Comparison of ENCODE assay signal across 8 cellular contexts in the genomic region with DNA sequence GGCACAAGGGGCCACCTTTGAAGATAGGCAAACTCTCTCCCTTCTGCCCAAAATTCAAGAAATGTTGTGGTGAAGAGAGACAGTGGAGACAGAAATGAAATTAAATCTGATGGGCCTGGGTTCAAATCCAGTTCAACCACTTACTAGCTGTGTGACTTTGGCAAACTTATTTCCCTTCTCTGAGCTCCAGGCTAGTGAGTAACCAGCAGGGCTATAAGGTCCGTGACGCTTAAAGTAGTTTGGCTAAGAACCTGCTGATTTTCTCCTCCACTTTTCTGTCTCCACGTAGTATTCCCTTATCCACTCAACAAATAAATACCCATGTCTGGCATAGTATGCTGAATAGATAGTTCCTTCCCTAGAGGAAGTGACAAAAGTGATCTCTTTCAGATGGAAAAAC. TPM values are rescaled to one million over a fixed set of nuclear protein-coding genes. Genes with fewer than 3 reads are reported as not detected.
DNase-seq lines count a peak whose midpoint lies in the region; ATAC-seq and TF ChIP-seq lines count a peak whose summit lies in the region.

No MANE protein-coding gene starts in this region.

- H4K8ac ChIP-seq in trophoblast cell (ENCODE audit: low read depth, low read length), result no peak overlapping the region

- peaks cover 20% of the 10 kb centered on the region for H3K36me3 Mint-ChIP-seq in endodermal cell (ENCODE audit: low read depth)

- ATAC-seq in GM21381 (IDR thresholded peaks at IDR 0.05; ENCODE audit: unreplicated experiment), result no peak

- H3K4me3 ChIP-seq in Peyer's patch (peak overlapping the region; percentile 72 to 99 (median 86)), endodermal cell (ENCODE audit: low read length) (peak overlapping the region; percentile 91), trophoblast cell (ENCODE audit: low read depth, low read length) (peak overlapping the region; percentile 96)

- TF ChIP-seq CTCF in Peyer's patch (IDR thresholded peaks at IDR 0.05), result no peak
- TF ChIP-seq CTCF in endodermal cell (conservative IDR thresholded peaks at IDR 0.05), result no peak

- no peak overlapping the region for H3K23ac ChIP-seq in trophoblast cell (ENCODE audit: low read length)

- H2AFZ ChIP-seq in trophoblast cell (ENCODE audit: insufficient read depth, low read length, poor library complexity), result no peak overlapping the region

- H3K27me3 ChIP-seq in Peyer's patch (no peaks in the 10 kb centered on the region), endodermal cell (ENCODE audit: control insufficient read depth, insufficient read depth, low read length, poor library complexity, severe bottlenecking) (peaks cover 16% of the 10 kb centered on the region), trophoblast cell (ENCODE audit: insufficient read depth, low read length) (no peaks in the 10 kb centered on the region)

- peaks cover 64% of the 10 kb centered on the region for H3K79me2 ChIP-seq in trophoblast cell (ENCODE audit: control insufficient read depth, insufficient read depth, low read length, poor library complexity)

- H3K27ac ChIP-seq in Peyer's patch (peak overlapping the region; percentile 38 to 99 (median 86)), endodermal cell (ENCODE audit: low read depth, low read length) (no peak overlapping the region), trophoblast cell (ENCODE audit: low read depth, low read length) (peak overlapping the region; percentile 83)

- H3K9me3 Mint-ChIP-seq in endodermal cell, result no peaks in the 10 kb centered on the region

- 21 to 34% methylated on average over 3 of the region's 3 CpGs for WGBS in endodermal cell (ENCODE audit: insufficient coverage in 1 of 2, insufficient read length in 1 of 2), 2 experiments
- WGBS in trophoblast cell (ENCODE audit: extremely low coverage, insufficient coverage, insufficient read length), result no CpG with 5 or more reads among the region's 3 CpGs

- no peak overlapping the region for H4K91ac ChIP-seq in trophoblast cell (ENCODE audit: low read depth, low read length)

- no peak for DNase-seq in Peyer's patch
- DNase-seq in endodermal cell, result no peak
- DNase-seq in trophoblast cell, result no peak
- DNase-seq in activated gamma-delta T cell treated with Interleukin-2 at 50 U/mL for 16 hours, result no peak
- no peak for DNase-seq in DMS153 (lab: John Stamatoyannopoulos, UW)
- DNase-seq in hepatic stellate cell (ENCODE audit: low spot score), result no peak

- H3K4me2 ChIP-seq in trophoblast cell (ENCODE audit: low read length), result peak overlapping the region; percentile 80

- peak overlapping the region; percentile 84 for H3K27ac Mint-ChIP-seq in endodermal cell

- peaks cover 49% of the 10 kb centered on the region for H3K79me1 ChIP-seq in trophoblast cell (ENCODE audit: low read length)

- H3K14ac ChIP-seq in trophoblast cell (ENCODE audit: low read length), result no peak overlapping the region

- H3K4me3 Mint-ChIP-seq in endodermal cell, result peak overlapping the region; percentile 84

- H3K4ac ChIP-seq in trophoblast cell (ENCODE audit: low read depth, low read length), result peak overlapping the region; percentile 99

- H3K27me3 Mint-ChIP-seq in endodermal cell (ENCODE audit: insufficient read depth), result peaks cover 11% of the 10 kb centered on the region

- H3K9me3 ChIP-seq in ES-I3 (ENCODE audit: control insufficient read depth, insufficient read depth, low read length) (no peaks in the 10 kb centered on the region), Peyer's patch (no peaks in the 10 kb centered on the region), endodermal cell (ENCODE audit: control insufficient read depth, low read length) (no peaks in the 10 kb centered on the region), trophoblast cell (ENCODE audit: insufficient read depth, low read depth, low read length) (no peaks in the 10 kb centered on the region)

- no peak overlapping the region for H2BK5ac ChIP-seq in trophoblast cell (ENCODE audit: low read depth, low read length, poor library complexity)

- H2AK5ac ChIP-seq in trophoblast cell (ENCODE audit: low read length), result no peak overlapping the region

- no peak overlapping the region for H2BK120ac ChIP-seq in trophoblast cell (ENCODE audit: insufficient read depth, low read length, poor library complexity)

- H3K36me3 ChIP-seq in ES-I3 (ENCODE audit: insufficient read depth, low read length) (peaks cover 45% of the 10 kb centered on the region), Peyer's patch (no peaks in the 10 kb centered on the region), endodermal cell (ENCODE audit: control insufficient read depth, insufficient read depth, low read length) (peaks cover 10% of the 10 kb centered on the region), trophoblast cell (ENCODE audit: control insufficient read depth in 1 of 2, insufficient read depth in 2 of 2, low read length in 2 of 2) (peaks cover 41 to 43% of the 10 kb centered on the region in 2 experiments)

- no peak overlapping the region for H2BK12ac ChIP-seq in trophoblast cell (ENCODE audit: low read length)

- no peak overlapping the region for H3K18ac ChIP-seq in trophoblast cell (ENCODE audit: low read length)

- H3K9ac ChIP-seq in ES-I3 (ENCODE audit: low read depth, low read length), result peak overlapping the region; percentile 81
- H3K9ac ChIP-seq in endodermal cell (ENCODE audit: extremely low read depth, low read length, poor library complexity, severe bottlenecking), result peak overlapping the region; percentile 72
- peak overlapping the region; percentile 90 for H3K9ac ChIP-seq in trophoblast cell (ENCODE audit: low read length)

- no peak for TF ChIP-seq POLR2A in Peyer's patch (IDR thresholded peaks at IDR 0.05)

- peaks cover 26% of the 10 kb centered on the region for H3K4me1 Mint-ChIP-seq in endodermal cell

- no peak overlapping the region for H4K12ac ChIP-seq in trophoblast cell (ENCODE audit: low read depth, low read length)

- H3K4me1 ChIP-seq in ES-I3 (ENCODE audit: insufficient read depth, low read length), result peaks cover 40% of the 10 kb centered on the region
- peaks cover 0 to 31% (median 23%) of the 10 kb centered on the region in 4 donors for H3K4me1 ChIP-seq in Peyer's patch
- H3K4me1 ChIP-seq in endodermal cell (ENCODE audit: control insufficient read depth, insufficient read depth, low read length), result no peaks in the 10 kb centered on the region
- peaks cover 43% of the 10 kb centered on the region in 2 experiments for H3K4me1 ChIP-seq in trophoblast cell (ENCODE audit: control insufficient read depth in 1 of 2, insufficient read depth in 2 of 2, low read length in 2 of 2)

RNA-seq across cellular contexts. Expression of gene SLC2A1, which starts 1.9 kb away (rescaled TPM):
- 10 to 100 TPM; 15.7 to 35.7 (median 32.3) TPM for total RNA-seq in Peyer's patch
- 10 to 100 TPM; 42.5 to 69.7 TPM for total RNA-seq in endodermal cell
- polyA plus RNA-seq in endodermal cell (2013, experiment 1 of 2), result 172 TPM
- 136 TPM for polyA plus RNA-seq in endodermal cell (2013, experiment 2 of 2)
- 1,633 and 1,681 TPM in 2 replicates for polyA plus RNA-seq in trophoblast cell (2013)
